ENCODE assay signal across 8 cellular contexts in genomic region chr21:38805282-38806152, GRCh38. TPM values are rescaled to one million over a fixed set of nuclear protein-coding genes. Genes with fewer than 3 reads are reported as not detected.
DNase-seq lines count a peak whose midpoint lies in the region; ATAC-seq lines count a peak whose summit lies in the region.

ETS2 (plus strand) TSS chr21:38805929; CDS start chr21:38810035, 4,106 bp downstream.

- peak within 1 kb of the TSS; percentile 84 for H3K9ac ChIP-seq in GM23248

- DNase-seq in DMS153 (lab: John Stamatoyannopoulos, UW), result peak; percentile 93
- peak; percentile 89 for DNase-seq in GM23248
- DNase-seq in M059J (ENCODE audit: low read depth), result peak; percentile 94
- DNase-seq in SHP77 (lab: John Stamatoyannopoulos, UW), result peak; percentile 94 to 95
- peak; percentile 61 for DNase-seq in activated effector memory CD4-positive, alpha-beta T cell treated with Interleukin-2 at 50 U/mL for 16 hours
- peak; percentile 78 for DNase-seq in fibroblast of peridontal ligament (ENCODE audit: extremely low read depth)
- DNase-seq in naive thymus-derived CD8-positive, alpha-beta T cell, result peak; percentile 48 to 80 (median 59)
- peak; percentile 37 to 72 (median 56) for DNase-seq in stimulated activated naive CD4-positive, alpha-beta T cell (lab: John Stamatoyannopoulos, UW)

- in situ Hi-C loops in GM23248 (cut with MboI), result loop anchor here (10.0 kb wide), 2 partner anchors 71 to 319 kb away; no protein-coding TSS in a partner anchor

- H3K27ac Mint-ChIP-seq in naive thymus-derived CD8-positive, alpha-beta T cell, result peak within 1 kb of the TSS; percentile 64 to 92 (median 84)

- POLR2A ChIA-PET in naive thymus-derived CD8-positive, alpha-beta T cell (lab: Charles Lee), result interaction anchor here (0.7 to 0.9 kb wide), 2 partner anchors 39 to 123 kb away, joined by 3 read pairs; no protein-coding TSS in a partner anchor

- H3K27ac ChIP-seq in GM23248, result no peak within 1 kb of the TSS

- peak within 1 kb of the TSS; percentile 88 for H2AFZ ChIP-seq in GM23248

- H4K20me1 ChIP-seq in GM23248 (ENCODE audit: insufficient read depth), result no peaks in the 10 kb centered on the region

- H3K9me2 ChIP-seq in GM23248 (ENCODE audit: insufficient read depth), result no peaks in the 10 kb centered on the region

- no peaks in the 10 kb centered on the region for H3K9me3 Mint-ChIP-seq in naive thymus-derived CD8-positive, alpha-beta T cell

- no peaks in the 10 kb centered on the region for H3K27me3 Mint-ChIP-seq in naive thymus-derived CD8-positive, alpha-beta T cell

- peaks cover 21% of the 10 kb centered on the region for H3F3A ChIP-seq in GM23248 (ENCODE audit: insufficient read depth)

- H3K79me2 ChIP-seq in GM23248 (ENCODE audit: insufficient read depth), result peaks cover 45% of the 10 kb centered on the region

- peaks cover 0 to 8% (median under 1%) of the 10 kb centered on the region in 3 donors for H3K36me3 Mint-ChIP-seq in naive thymus-derived CD8-positive, alpha-beta T cell

- peaks cover 13 to 37% (median 35%) of the 10 kb centered on the region in 4 donors for H3K4me1 Mint-ChIP-seq in naive thymus-derived CD8-positive, alpha-beta T cell

- peak; percentile 74 to 84 for ATAC-seq in naive thymus-derived CD8-positive, alpha-beta T cell

- WGBS in GM23248 (ENCODE audit: low coverage in 1 of 2, low lambda C conversion rate in 2 of 2, missing lambda C conversion rate in 2 of 2), 2 experiments, result 0 to 11% methylated on average over 41 to 73 of the region's 76 CpGs

- H3K4me3 ChIP-seq in GM23248, result peak within 1 kb of the TSS; percentile 82

- H3K4me2 ChIP-seq in GM23248 (ENCODE audit: unreplicated experiment), result peak within 1 kb of the TSS; percentile 88

- H3K9me3 ChIP-seq in GM23248 (ENCODE audit: low read depth), result no peaks in the 10 kb centered on the region

- H3K4me3 Mint-ChIP-seq in naive thymus-derived CD8-positive, alpha-beta T cell, result peak within 1 kb of the TSS; percentile 84 to 94 (median 88)

- H3K36me3 ChIP-seq in GM23248 (ENCODE audit: low read depth), result no peaks in the 10 kb centered on the region

- H3K27me3 ChIP-seq in GM23248 (replicated peaks; ENCODE audit: insufficient read depth), result no peaks in the 10 kb centered on the region

- peaks cover 13% of the 10 kb centered on the region for H3K4me1 ChIP-seq in GM23248 (ENCODE audit: insufficient read depth)

RNA-seq across cellular contexts. Expression of gene ETS2, which starts in this region (rescaled TPM):
- total RNA-seq in GM23248 (2014; rRNA removed; shearing (Covaris generic)), result 4.4 and 7.0 TPM in 2 replicates
- polyA plus RNA-seq in GM23248 (2016; fragmentation: Nextera tagmentation; extraction: Ambion mirVana), result 7.3 and 7.9 TPM in 2 replicates
- total RNA-seq in M059J (2014; rRNA removed; shearing (Covaris generic)), result 27.9 and 37.8 TPM in 2 replicates
- total RNA-seq in naive thymus-derived CD8-positive, alpha-beta T cell, result 10 to 100 TPM; 11.5 to 14.8 TPM
- polyA plus RNA-seq in naive thymus-derived CD8-positive, alpha-beta T cell, result 1 to 10 TPM; 4.7 to 6.6 (median 5.8) TPM
